Comparison of ENCODE assay signal across 18 cellular contexts in the genomic region with DNA sequence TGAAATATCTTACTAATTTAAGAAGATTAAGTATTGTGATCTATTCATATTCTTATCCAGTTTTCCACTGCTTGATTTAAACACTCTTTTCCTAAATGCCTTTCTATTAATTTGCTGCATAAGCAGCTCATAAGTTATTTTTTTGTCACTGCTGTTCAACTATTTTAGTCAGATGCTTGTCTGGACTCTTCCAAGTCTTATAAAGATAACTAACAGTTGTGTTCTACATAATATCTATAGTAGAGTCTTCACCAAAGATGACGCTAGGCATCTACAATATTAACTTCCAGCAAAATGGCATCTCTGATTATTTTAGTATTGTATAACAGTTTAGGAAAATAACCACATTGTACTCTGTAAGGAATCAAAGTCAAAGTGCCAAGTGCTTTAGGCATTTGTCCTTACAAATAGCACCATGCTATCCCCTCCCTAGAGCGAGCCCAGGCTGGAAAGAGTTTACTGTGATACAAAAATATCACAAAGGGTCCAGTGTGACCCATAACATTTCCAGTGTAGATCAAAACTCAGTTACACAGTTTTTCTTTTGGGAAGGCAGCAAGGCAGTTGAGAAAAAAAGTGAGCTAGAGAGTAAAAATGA.
DNase-seq lines count a peak whose midpoint lies in the region; ATAC-seq, FAIRE-seq and TF ChIP-seq lines count a peak whose summit lies in the region.
"Had no signal": no experiment of that assay in that cellular context is flagged by ENCODE, and none has a peak within 500 bp of the region (broad histone marks: within the 10 kb centered on the region; RNA-seq: fewer than 3 reads in every experiment).

No MANE protein-coding gene starts in this region.

- WGBS in trophoblast cell (ENCODE audit: extremely low coverage, insufficient coverage, insufficient read length), result no CpG with 5 or more reads among the region's 2 CpGs
- 81 to 95% (median 83%) methylated on average over 2 of the region's 2 CpGs for WGBS in stomach, 5 donors

- no peaks in the 10 kb centered on the region for H3K79me2 ChIP-seq in trophoblast cell (ENCODE audit: control insufficient read depth, insufficient read depth, low read length, poor library complexity)

- H4K91ac ChIP-seq in trophoblast cell (ENCODE audit: low read depth, low read length), result no peak overlapping the region

- H4K8ac ChIP-seq in trophoblast cell (ENCODE audit: low read depth, low read length), result no peak overlapping the region

- no peak overlapping the region for H3K9ac ChIP-seq in trophoblast cell (ENCODE audit: low read length)
- H3K9ac ChIP-seq in kidney (ENCODE audit: low read length in 2 of 2), result no peak overlapping the region

- peaks cover 16% of the 10 kb centered on the region for H3K4me1 ChIP-seq in SJCRH30
- H3K4me1 ChIP-seq in trophoblast cell (ENCODE audit: control insufficient read depth in 1 of 2, insufficient read depth in 2 of 2, low read length in 2 of 2), result peaks cover 0 to 2% of the 10 kb centered on the region in 2 experiments
- H3K4me1 ChIP-seq in stomach, result peaks cover 0 to 33% (median 19%) of the 10 kb centered on the region in 4 donors
- no peaks in the 10 kb centered on the region for H3K4me1 ChIP-seq in upper lobe of right lung
- H3K4me1 ChIP-seq in kidney (ENCODE audit: control insufficient read depth in 1 of 2, insufficient read depth in 1 of 2, low read depth in 1 of 2, low read length in 2 of 2), result peaks cover 0 to 3% of the 10 kb centered on the region in 2 donors

- no peak for TF ChIP-seq EP300 in stomach (IDR thresholded peaks at IDR 0.05)

- peak; percentile 36 for FAIRE-seq in H54 (lab: Jason Lieb, UNC)
- FAIRE-seq in kidney (lab: Jason Lieb, UNC), result no peak
- FAIRE-seq: colon, D721Med, pancreas had no signal

- DNase-seq in H54 (ENCODE audit: insufficient read length, low spot score) (no peak), SJCRH30 (no peak), epithelial cell of prostate (ENCODE audit: low read depth, low spot score) (no peak), trophoblast cell (no peak), stomach (no peak), posterior vena cava (ENCODE audit: low spot score) (no peak), upper lobe of right lung (no peak), kidney (no peak)
- DNase-seq: activated CD4-positive, alpha-beta T cell treated with anti-CD3 and anti-CD28 coated beads, Interleukin-2, amount 10 ng/mL, durations not matched to agents 7 days and 5 days; activated CD8-positive, alpha-beta memory T cell treated with anti-CD3 and anti-CD28 coated beads, Interleukin-2, amount 50 U/mL, for 48 hours; anterior cingulate cortex; NCI-H1436 treated with DMSO at 0.1 percent for 48 hours; NCI-H2171 treated with DMSO at 0.1 percent for 48 hours; NCI-H774; pancreas; stimulated activated CD4-positive, alpha-beta T cell treated with anti-CD3 and anti-CD28 coated beads, Interleukin-4, amount 100 ng/mL, for 1 hour had no signal

- no peak overlapping the region for H3K4me3 ChIP-seq in SJCRH30
- no peak overlapping the region for H3K4me3 ChIP-seq in trophoblast cell (ENCODE audit: low read depth, low read length)
- no peak overlapping the region for H3K4me3 ChIP-seq in stomach
- H3K4me3 ChIP-seq in upper lobe of right lung, result no peak overlapping the region
- H3K4me3 ChIP-seq in kidney (ENCODE audit: low read length in 2 of 2), result no peak overlapping the region
- H3K4me3 ChIP-seq: pancreas had no signal

- H3K4me2 ChIP-seq in trophoblast cell (ENCODE audit: low read length), result no peak overlapping the region

- no peak overlapping the region for H3K18ac ChIP-seq in trophoblast cell (ENCODE audit: low read length)

- H4K12ac ChIP-seq in trophoblast cell (ENCODE audit: low read depth, low read length), result no peak overlapping the region

- no peak overlapping the region for H3K23ac ChIP-seq in trophoblast cell (ENCODE audit: low read length)

- intact Hi-C loops in stomach (cut with DNase I; ENCODE audit: low total_unique reads) (no loop called here), posterior vena cava (cut with DNase I) (no loop called here), upper lobe of right lung (cut with DNase I) (no loop called here), kidney (cut with DNase I) (no loop called here)

- H2AFZ ChIP-seq in trophoblast cell (ENCODE audit: insufficient read depth, low read length, poor library complexity), result no peak overlapping the region

- no peak overlapping the region for H3K4ac ChIP-seq in trophoblast cell (ENCODE audit: low read depth, low read length)

- H2AK5ac ChIP-seq in trophoblast cell (ENCODE audit: low read length), result no peak overlapping the region

- H3K36me3 ChIP-seq in SJCRH30 (peaks cover 3% of the 10 kb centered on the region; the same call in 1 of the 2 replicates), trophoblast cell (ENCODE audit: control insufficient read depth in 1 of 2, insufficient read depth in 2 of 2, low read length in 2 of 2) (peaks cover 4% of the 10 kb centered on the region in 2 experiments), stomach (peaks cover 4 to 13% (median 7%) of the 10 kb centered on the region in 4 donors), upper lobe of right lung (no peaks in the 10 kb centered on the region), kidney (ENCODE audit: control insufficient read depth in 1 of 2, insufficient read depth in 2 of 2, low read length in 2 of 2) (no peaks in the 10 kb centered on the region)

- no peak for ATAC-seq in upper lobe of right lung

- H3K27ac ChIP-seq in SJCRH30, result peak overlapping the region; percentile 22; the same call in 1 of the 2 replicates
- H3K27ac ChIP-seq in epithelial cell of prostate, result peak overlapping the region; percentile 24
- H3K27ac ChIP-seq in trophoblast cell (ENCODE audit: low read depth, low read length), result no peak overlapping the region
- H3K27ac ChIP-seq in stomach, result peak overlapping the region in 1 of 5 donors; percentile 67
- no peak overlapping the region for H3K27ac ChIP-seq in upper lobe of right lung
- H3K27ac ChIP-seq in kidney (ENCODE audit: low read depth in 2 of 2, low read length in 2 of 2), result no peak overlapping the region
- H3K27ac ChIP-seq: pancreas had no signal

- H2BK12ac ChIP-seq in trophoblast cell (ENCODE audit: low read length), result peak overlapping the region; percentile 40

- TF ChIP-seq POLR2A in H54 (IDR thresholded peaks at IDR 0.05; ENCODE audit: low read depth, low read length) (no peak), stomach (IDR thresholded peaks at IDR 0.05) (no peak)

- H3K14ac ChIP-seq in trophoblast cell (ENCODE audit: low read length), result no peak overlapping the region

- TF ChIP-seq CTCF in stomach (IDR thresholded peaks at IDR 0.05) (no peak), upper lobe of right lung (IDR thresholded peaks at IDR 0.05) (no peak), kidney (IDR thresholded peaks at IDR 0.05; ENCODE audit: borderline replicate concordance, extremely low read depth, insufficient read depth) (no peak)

- H3K9me3 ChIP-seq in SJCRH30 (replicated peaks), result no peaks in the 10 kb centered on the region
- H3K9me3 ChIP-seq in trophoblast cell (ENCODE audit: insufficient read depth, low read depth, low read length), result no peaks in the 10 kb centered on the region
- H3K9me3 ChIP-seq in stomach, result no peaks in the 10 kb centered on the region
- H3K9me3 ChIP-seq in upper lobe of right lung, result no peaks in the 10 kb centered on the region
- no peaks in the 10 kb centered on the region for H3K9me3 ChIP-seq in kidney (ENCODE audit: control insufficient read depth in 1 of 2, low read length in 2 of 2)
- H3K9me3 ChIP-seq: pancreas had no signal

- H3K27me3 ChIP-seq in SJCRH30 (no peaks in the 10 kb centered on the region), trophoblast cell (ENCODE audit: insufficient read depth, low read length) (no peaks in the 10 kb centered on the region), stomach (no peaks in the 10 kb centered on the region), upper lobe of right lung (no peaks in the 10 kb centered on the region)
- H3K27me3 ChIP-seq: pancreas had no signal

- peaks cover 2% of the 10 kb centered on the region for H3K79me1 ChIP-seq in trophoblast cell (ENCODE audit: low read length)

- H2BK120ac ChIP-seq in trophoblast cell (ENCODE audit: insufficient read depth, low read length, poor library complexity), result peak overlapping the region; percentile 43

- H2BK5ac ChIP-seq in trophoblast cell (ENCODE audit: low read depth, low read length, poor library complexity), result no peak overlapping the region

Comparison
In these comparisons a context has a peak if more than half of its experiments do, and no peak if none do; other contexts are left out.
1. H3K27ac ChIP-seq: peak in SJCRH30 (single experiment) and epithelial cell of prostate (single experiment); none in trophoblast cell (single experiment), upper lobe of right lung (single experiment) and kidney (0 of 2).